Comparison of ENCODE assay signal across 2 cellular contexts in genomic region chr4:37516057-37516775, GRCh38.
TF ChIP-seq lines count a peak whose summit lies in the region.

No MANE protein-coding gene starts in this region.

TF ChIP-seq in SK-N-SH, 30 proteins besides CTCF, POLR2A, EP300 and RAD21:
- TF ChIP-seq CHD2 (IDR thresholded peaks at IDR 0.05; ENCODE audit: low read length, partially characterized antibody) (no peak), TEAD4 (IDR thresholded peaks at IDR 0.05; ENCODE audit: borderline replicate concordance, insufficient read depth) (no peak), SIN3A (IDR thresholded peaks at IDR 0.05; ENCODE audit: borderline replicate concordance, low read depth, low read length) (no peak), NRF1 (IDR thresholded peaks at IDR 0.05; ENCODE audit: low read depth, low read length) (no peak), ZBTB33 (IDR thresholded peaks at IDR 0.05; ENCODE audit: borderline replicate concordance, low read depth) (no peak)

TF ChIP-seq in H1, 55 proteins besides CTCF, POLR2A, EP300 and RAD21:
- no peak for TF ChIP-seq SIX5 (IDR thresholded peaks at IDR 0.05; ENCODE audit: low read depth, low read length)
- no peak for TF ChIP-seq RXRA (IDR thresholded peaks at IDR 0.05; ENCODE audit: insufficient read depth, low read depth, low read length)
- no peak for TF ChIP-seq TAF7 (optimal IDR thresholded peaks at IDR 0.05; ENCODE audit: borderline replicate concordance, low read depth, low read length)
- no peak for TF ChIP-seq EGR1 (IDR thresholded peaks at IDR 0.05; ENCODE audit: borderline replicate concordance, low read depth, low read length)
- no peak for TF ChIP-seq CEBPB (IDR thresholded peaks at IDR 0.05; ENCODE audit: low read depth, low read length)
- TF ChIP-seq SUZ12 (IDR thresholded peaks at IDR 0.05; ENCODE audit: low read length) = no peak
- TF ChIP-seq MAFK (IDR thresholded peaks at IDR 0.05; ENCODE audit: low read depth, low read length) = no peak
- TF ChIP-seq BCL11A (IDR thresholded peaks at IDR 0.05; ENCODE audit: low read depth in 2 of 2, low read length in 2 of 2) = no peak
- TF ChIP-seq JUN (IDR thresholded peaks at IDR 0.05; ENCODE audit: low read depth, low read length) = no peak
- TF ChIP-seq, protein P1, sequence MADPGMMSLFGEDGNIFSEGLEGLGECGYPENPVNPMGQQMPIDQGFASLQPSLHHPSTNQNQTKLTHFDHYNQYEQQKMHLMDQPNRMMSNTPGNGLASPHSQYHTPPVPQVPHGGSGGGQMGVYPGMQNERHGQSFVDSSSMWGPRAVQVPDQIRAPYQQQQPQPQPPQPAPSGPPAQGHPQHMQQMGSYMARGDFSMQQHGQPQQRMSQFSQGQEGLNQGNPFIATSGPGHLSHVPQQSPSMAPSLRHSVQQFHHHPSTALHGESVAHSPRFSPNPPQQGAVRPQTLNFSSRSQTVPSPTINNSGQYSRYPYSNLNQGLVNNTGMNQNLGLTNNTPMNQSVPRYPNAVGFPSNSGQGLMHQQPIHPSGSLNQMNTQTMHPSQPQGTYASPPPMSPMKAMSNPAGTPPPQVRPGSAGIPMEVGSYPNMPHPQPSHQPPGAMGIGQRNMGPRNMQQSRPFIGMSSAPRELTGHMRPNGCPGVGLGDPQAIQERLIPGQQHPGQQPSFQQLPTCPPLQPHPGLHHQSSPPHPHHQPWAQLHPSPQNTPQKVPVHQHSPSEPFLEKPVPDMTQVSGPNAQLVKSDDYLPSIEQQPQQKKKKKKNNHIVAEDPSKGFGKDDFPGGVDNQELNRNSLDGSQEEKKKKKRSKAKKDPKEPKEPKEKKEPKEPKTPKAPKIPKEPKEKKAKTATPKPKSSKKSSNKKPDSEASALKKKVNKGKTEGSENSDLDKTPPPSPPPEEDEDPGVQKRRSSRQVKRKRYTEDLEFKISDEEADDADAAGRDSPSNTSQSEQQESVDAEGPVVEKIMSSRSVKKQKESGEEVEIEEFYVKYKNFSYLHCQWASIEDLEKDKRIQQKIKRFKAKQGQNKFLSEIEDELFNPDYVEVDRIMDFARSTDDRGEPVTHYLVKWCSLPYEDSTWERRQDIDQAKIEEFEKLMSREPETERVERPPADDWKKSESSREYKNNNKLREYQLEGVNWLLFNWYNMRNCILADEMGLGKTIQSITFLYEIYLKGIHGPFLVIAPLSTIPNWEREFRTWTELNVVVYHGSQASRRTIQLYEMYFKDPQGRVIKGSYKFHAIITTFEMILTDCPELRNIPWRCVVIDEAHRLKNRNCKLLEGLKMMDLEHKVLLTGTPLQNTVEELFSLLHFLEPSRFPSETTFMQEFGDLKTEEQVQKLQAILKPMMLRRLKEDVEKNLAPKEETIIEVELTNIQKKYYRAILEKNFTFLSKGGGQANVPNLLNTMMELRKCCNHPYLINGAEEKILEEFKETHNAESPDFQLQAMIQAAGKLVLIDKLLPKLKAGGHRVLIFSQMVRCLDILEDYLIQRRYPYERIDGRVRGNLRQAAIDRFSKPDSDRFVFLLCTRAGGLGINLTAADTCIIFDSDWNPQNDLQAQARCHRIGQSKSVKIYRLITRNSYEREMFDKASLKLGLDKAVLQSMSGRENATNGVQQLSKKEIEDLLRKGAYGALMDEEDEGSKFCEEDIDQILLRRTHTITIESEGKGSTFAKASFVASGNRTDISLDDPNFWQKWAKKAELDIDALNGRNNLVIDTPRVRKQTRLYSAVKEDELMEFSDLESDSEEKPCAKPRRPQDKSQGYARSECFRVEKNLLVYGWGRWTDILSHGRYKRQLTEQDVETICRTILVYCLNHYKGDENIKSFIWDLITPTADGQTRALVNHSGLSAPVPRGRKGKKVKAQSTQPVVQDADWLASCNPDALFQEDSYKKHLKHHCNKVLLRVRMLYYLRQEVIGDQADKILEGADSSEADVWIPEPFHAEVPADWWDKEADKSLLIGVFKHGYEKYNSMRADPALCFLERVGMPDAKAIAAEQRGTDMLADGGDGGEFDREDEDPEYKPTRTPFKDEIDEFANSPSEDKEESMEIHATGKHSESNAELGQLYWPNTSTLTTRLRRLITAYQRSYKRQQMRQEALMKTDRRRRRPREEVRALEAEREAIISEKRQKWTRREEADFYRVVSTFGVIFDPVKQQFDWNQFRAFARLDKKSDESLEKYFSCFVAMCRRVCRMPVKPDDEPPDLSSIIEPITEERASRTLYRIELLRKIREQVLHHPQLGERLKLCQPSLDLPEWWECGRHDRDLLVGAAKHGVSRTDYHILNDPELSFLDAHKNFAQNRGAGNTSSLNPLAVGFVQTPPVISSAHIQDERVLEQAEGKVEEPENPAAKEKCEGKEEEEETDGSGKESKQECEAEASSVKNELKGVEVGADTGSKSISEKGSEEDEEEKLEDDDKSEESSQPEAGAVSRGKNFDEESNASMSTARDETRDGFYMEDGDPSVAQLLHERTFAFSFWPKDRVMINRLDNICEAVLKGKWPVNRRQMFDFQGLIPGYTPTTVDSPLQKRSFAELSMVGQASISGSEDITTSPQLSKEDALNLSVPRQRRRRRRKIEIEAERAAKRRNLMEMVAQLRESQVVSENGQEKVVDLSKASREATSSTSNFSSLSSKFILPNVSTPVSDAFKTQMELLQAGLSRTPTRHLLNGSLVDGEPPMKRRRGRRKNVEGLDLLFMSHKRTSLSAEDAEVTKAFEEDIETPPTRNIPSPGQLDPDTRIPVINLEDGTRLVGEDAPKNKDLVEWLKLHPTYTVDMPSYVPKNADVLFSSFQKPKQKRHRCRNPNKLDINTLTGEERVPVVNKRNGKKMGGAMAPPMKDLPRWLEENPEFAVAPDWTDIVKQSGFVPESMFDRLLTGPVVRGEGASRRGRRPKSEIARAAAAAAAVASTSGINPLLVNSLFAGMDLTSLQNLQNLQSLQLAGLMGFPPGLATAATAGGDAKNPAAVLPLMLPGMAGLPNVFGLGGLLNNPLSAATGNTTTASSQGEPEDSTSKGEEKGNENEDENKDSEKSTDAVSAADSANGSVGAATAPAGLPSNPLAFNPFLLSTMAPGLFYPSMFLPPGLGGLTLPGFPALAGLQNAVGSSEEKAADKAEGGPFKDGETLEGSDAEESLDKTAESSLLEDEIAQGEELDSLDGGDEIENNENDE (IDR thresholded peaks at IDR 0.05; ENCODE audit: insufficient replicate concordance, low read length) = no peak
- TF ChIP-seq ASH2L (IDR thresholded peaks at IDR 0.05; ENCODE audit: low read length) = no peak
- no peak for TF ChIP-seq SP4 (IDR thresholded peaks at IDR 0.05; ENCODE audit: low read length)
- TF ChIP-seq CHD2 (IDR thresholded peaks at IDR 0.05; ENCODE audit: low read length) = no peak
- TF ChIP-seq FOSL1 (IDR thresholded peaks at IDR 0.05; ENCODE audit: insufficient read depth, low read depth, low read length) = no peak
- TF ChIP-seq POU5F1 (IDR thresholded peaks at IDR 0.05; ENCODE audit: low read depth, low read length) = no peak
- TF ChIP-seq GABPA (IDR thresholded peaks at IDR 0.05; ENCODE audit: borderline replicate concordance, insufficient read depth, low read length) = no peak
- TF ChIP-seq TBP (IDR thresholded peaks at IDR 0.05; ENCODE audit: low read depth, low read length) = no peak
- TF ChIP-seq SP2 (IDR thresholded peaks at IDR 0.05; ENCODE audit: low read length) = no peak
- no peak for TF ChIP-seq KDM4A (IDR thresholded peaks at IDR 0.05; ENCODE audit: low read depth, low read length, severe bottlenecking)
- no peak for TF ChIP-seq JUND (IDR thresholded peaks at IDR 0.05; ENCODE audit: low read length)
TF ChIP-seq in H1: peak in this region for 0.
